ENCODE assay signal across 22 cellular contexts in the genomic region with DNA sequence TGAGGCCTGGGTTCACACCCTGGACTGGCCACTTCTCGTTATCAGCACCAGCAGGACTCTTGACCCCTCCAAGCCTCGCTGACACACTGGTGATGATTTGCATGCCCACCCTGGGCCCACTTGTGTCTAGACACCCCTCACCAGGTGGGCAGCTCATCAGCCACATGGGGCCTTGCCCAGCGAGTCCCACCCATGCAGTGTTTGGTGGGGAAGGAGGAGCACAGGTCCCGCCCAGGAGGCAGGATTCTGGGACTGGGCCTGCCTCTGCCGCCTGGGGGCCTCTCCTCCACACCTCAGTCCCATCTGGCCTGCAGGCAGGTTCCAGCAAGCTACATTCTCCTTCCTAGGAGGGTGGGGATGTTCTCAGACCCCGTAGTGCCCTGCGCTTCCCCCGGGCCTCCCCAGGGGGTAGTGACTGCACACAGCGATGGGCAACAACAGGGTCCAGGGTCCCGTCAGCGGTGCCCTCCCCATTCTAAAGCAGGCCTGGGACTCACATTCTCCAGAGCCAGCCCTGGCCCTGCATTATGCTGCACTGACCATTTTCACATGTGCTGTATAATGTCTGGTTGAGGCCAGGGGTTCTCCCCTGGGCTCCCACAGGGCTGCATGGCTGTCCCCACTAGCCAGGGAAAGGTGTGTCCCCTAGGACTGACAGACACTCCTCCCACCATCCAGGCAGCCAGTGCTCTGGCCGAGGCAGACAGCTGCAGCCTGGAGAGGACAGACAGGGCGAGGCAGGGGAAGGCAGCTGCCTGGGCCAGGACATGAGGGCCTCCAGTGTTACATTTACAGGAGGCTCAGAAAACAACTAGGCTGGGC. TPM values are rescaled to one million over a fixed set of nuclear protein-coding genes. Genes with fewer than 3 reads are reported as not detected.
DNase-seq lines count a peak whose midpoint lies in the region; ATAC-seq and TF ChIP-seq lines count a peak whose summit lies in the region.
"Had no signal": no experiment of that assay in that cellular context is flagged by ENCODE, and none has a peak within 500 bp of the region (broad histone marks: within the 10 kb centered on the region; RNA-seq: fewer than 3 reads in every experiment).

No MANE protein-coding gene starts in this region.

- in situ Hi-C loops in GM13976 (cut with MboI; ENCODE audit: low sequenced_read_pairs, unreplicated experiment): no loop called here

- H3K27ac ChIP-seq in coronary artery: no peak overlapping the region
- H3K27ac ChIP-seq: gastroesophageal sphincter, SJSA1 had no signal

- ATAC-seq in GM21515 (IDR thresholded peaks at IDR 0.05; ENCODE audit: unreplicated experiment): no peak
- ATAC-seq: activated naive CD8-positive, alpha-beta T cell treated with anti-CD3 and anti-CD28 coated beads, Interleukin-2, amount 50 U/mL, for 24 hours; gastroesophageal sphincter; T-helper 17 cell had no signal

- DNase-seq in NCI-H2171 treated with DMSO at 0.1 percent for 48 hours (lab: John Stamatoyannopoulos, UW): peak; percentile 2
- DNase-seq in NCI-H2171 (lab: John Stamatoyannopoulos, UW): no peak
- DNase-seq in GM13976 (ENCODE audit: low spot score): peak; percentile 40
- peak; percentile 69 for DNase-seq in coronary artery (ENCODE audit: low spot score)
- peak; percentile 57 for DNase-seq in posterior vena cava (ENCODE audit: low spot score)
- DNase-seq in activated CD4-positive, alpha-beta T cell treated with anti-CD3 and anti-CD28 coated beads for 1 hour: no peak
- DNase-seq in cerebellum (ENCODE audit: low spot score): no peak
- DNase-seq: activated CD4-positive, alpha-beta T cell treated with anti-CD3 and anti-CD28 coated beads, Interleukin-2, amount 10 ng/mL, durations not matched to agents 24 days and 14 days; activated naive CD8-positive, alpha-beta T cell treated with anti-CD3 and anti-CD28 coated beads, Interleukin-2, amount 50 U/mL, for 24 hours; COR-L47; HCEC 1CT; KG1; NCI-H187 treated with DMSO at 0.1 percent for 48 hours; NCI-H446; stimulated activated CD4-positive, alpha-beta T cell treated with anti-CD3 and anti-CD28 coated beads, Interleukin-12 subunit alpha, Interleukin-12 subunit beta, amount 100 ng/mL, for 4 hours; trophoblast cell had no signal

- intact Hi-C loops in posterior vena cava (cut with DNase I): no loop called here

- H3K4me3 ChIP-seq in coronary artery: no peak overlapping the region
- H3K4me3 ChIP-seq: gastroesophageal sphincter, SJSA1 had no signal

- TF ChIP-seq CTCF in GM13976 (IDR thresholded peaks at IDR 0.05; ENCODE audit: borderline replicate concordance, control extremely low read depth, extremely low read depth, insufficient read depth, missing control alignments): no peak
- TF ChIP-seq CTCF in coronary artery (IDR thresholded peaks at IDR 0.05): no peak

RNA-seq across cellular contexts. Expression of gene RASGEF1A, which starts 9.4 kb away (rescaled TPM):
- 1 to 10 TPM in 1 of 2 donors, under 1 TPM in 1; 0.81 to 1.1 TPM for total RNA-seq in posterior vena cava
- 4.4 TPM for total RNA-seq in cerebellum
- total RNA-seq: A172, HT-29, SJSA1 had no signal

Comparison
In these comparisons a context has a peak if more than half of its experiments do, and no peak if none do; other contexts are left out.
1. DNase-seq: peak in NCI-H2171 treated with DMSO at 0.1 percent for 48 hours (single experiment), GM13976 (single experiment), coronary artery (single experiment) and posterior vena cava (single experiment); none in NCI-H2171 (single experiment), activated CD4-positive, alpha-beta T cell treated with anti-CD3 and anti-CD28 coated beads for 1 hour (single experiment) and cerebellum (single experiment).